In the genomic region with DNA sequence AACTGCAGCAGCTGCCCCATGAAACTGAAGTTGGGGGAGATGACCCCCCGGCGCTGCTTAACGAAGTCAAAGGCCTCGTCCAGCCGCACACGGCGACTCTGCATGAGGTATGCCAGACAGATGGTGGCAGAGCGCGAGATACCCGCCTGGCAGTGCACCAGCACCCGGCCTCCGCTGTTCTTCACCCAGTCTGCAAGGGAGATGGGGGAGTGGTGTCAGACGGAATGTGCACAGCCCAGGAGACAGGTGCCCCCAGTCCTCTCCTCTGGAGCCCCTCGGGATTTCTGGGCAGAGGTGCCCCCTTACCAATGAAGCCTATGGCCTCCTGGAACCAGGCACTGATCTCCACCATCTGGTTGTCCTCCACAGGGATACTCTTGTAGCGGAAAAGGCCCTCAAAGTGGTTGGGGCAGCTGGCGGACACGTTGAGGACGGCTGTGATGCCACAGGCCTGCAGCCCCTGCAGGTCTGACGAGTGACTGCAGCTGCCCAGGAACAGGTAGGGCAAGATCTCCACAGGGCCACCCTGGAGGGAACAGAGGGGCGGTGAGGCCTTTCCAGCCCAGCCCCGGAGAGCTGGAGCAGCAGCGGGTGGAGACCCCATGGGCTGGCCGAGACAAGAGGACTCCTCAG, we compare ENCODE assay signal across 8 cellular contexts. TPM values are rescaled to one million over a fixed set of nuclear protein-coding genes. Genes with fewer than 3 reads are reported as not detected.
A peak's percentile ranks its signal among the peaks of the same experiment; 100 is the strongest.
DNase-seq lines count a peak whose midpoint lies in the region; ATAC-seq, FAIRE-seq and TF ChIP-seq lines count a peak whose summit lies in the region.

No MANE protein-coding gene starts in this region.

- DNase-seq in GM06990 (ENCODE audit: extremely low read depth, insufficient read length) (peak; percentile 66), MG63 (no peak), iPS DF 6.9 (ENCODE audit: low read depth, low spot score) (no peak), AG08396 (ENCODE audit: low spot score) (no peak), HTR-8/SVneo (ENCODE audit: insufficient read length, low spot score) (no peak)
- peak; percentile 67 for DNase-seq in activated CD8-positive, alpha-beta memory T cell treated with anti-CD3 and anti-CD28 coated beads, Interleukin-2, amount 10 ng/mL, durations not matched to agents 7 days and 5 days
- DNase-seq in stimulated activated CD8-positive, alpha-beta memory T cell treated with anti-CD3 and anti-CD28 coated beads, Interleukin-12 subunit alpha, Interleukin-12 subunit beta, amount 100 ng/mL, for 4 hours (ENCODE audit: low read depth) = peak; percentile 23

- no peaks in the 10 kb centered on the region for H3K9me3 ChIP-seq in MG63
- no peaks in the 10 kb centered on the region for H3K9me3 ChIP-seq in iPS DF 6.9 (ENCODE audit: control insufficient read depth, insufficient read depth, low read length)

- ATAC-seq in activated CD8-positive, alpha-beta memory T cell treated with anti-CD3 and anti-CD28 coated beads, Interleukin-2, amount 10 ng/mL, durations not matched to agents 7 days and 5 days = no peak
- no peak for ATAC-seq in GM18909 (IDR thresholded peaks at IDR 0.05; ENCODE audit: poor library complexity, unreplicated experiment)

- H3K4me3 ChIP-seq in GM06990 (replicated peaks; ENCODE audit: low read depth, low read length) = peak overlapping the region; percentile 97
- H3K4me3 ChIP-seq in MG63 = peak overlapping the region; percentile 77
- H3K4me3 ChIP-seq in iPS DF 6.9 (ENCODE audit: low read length) = peak overlapping the region; percentile 55

- no peak overlapping the region for H3K27ac ChIP-seq in iPS DF 6.9 (ENCODE audit: low read length)

- TF ChIP-seq CTCF in GM06990 (IDR thresholded peaks at IDR 0.05; ENCODE audit: insufficient read depth, low read length, poor library complexity, severe bottlenecking) = peak; percentile 45

- CTCF ChIA-PET in activated CD8-positive, alpha-beta memory T cell treated with anti-CD3 and anti-CD28 coated beads, Interleukin-2, amount 10 ng/mL, durations not matched to agents 7 days and 5 days (lab: Charles Lee) = interaction anchor here (1.2 to 20.2 kb wide), 8 partner anchors 13 to 151 kb away, joined by 3 to 675 read pairs (median 8); a partner anchor contains a TSS

- no peaks in the 10 kb centered on the region for H3K9me3 Mint-ChIP-seq in activated CD8-positive, alpha-beta memory T cell treated with anti-CD3 and anti-CD28 coated beads, Interleukin-2, amount 10 ng/mL, durations not matched to agents 7 days and 5 days (ENCODE audit: low read depth)

- H3K36me3 ChIP-seq in GM06990 (ENCODE audit: control insufficient read depth, insufficient read depth, low read length) (peaks cover 18% of the 10 kb centered on the region), MG63 (peaks cover 21% of the 10 kb centered on the region), iPS DF 6.9 (ENCODE audit: control insufficient read depth, insufficient read depth, low read length) (peaks cover 3% of the 10 kb centered on the region; the same call in 1 of the 2 replicates)

- H3K4me1 ChIP-seq in iPS DF 6.9 (ENCODE audit: control insufficient read depth, insufficient read depth, low read length) = peaks cover 10% of the 10 kb centered on the region

- peak overlapping the region; percentile 84 for H3K4me3 Mint-ChIP-seq in activated CD8-positive, alpha-beta memory T cell treated with anti-CD3 and anti-CD28 coated beads, Interleukin-2, amount 10 ng/mL, durations not matched to agents 7 days and 5 days

- H3K27me3 ChIP-seq in GM06990 (replicated peaks; ENCODE audit: control insufficient read depth, insufficient read depth, low read length) = no peaks in the 10 kb centered on the region
- H3K27me3 ChIP-seq in MG63 = no peaks in the 10 kb centered on the region
- no peaks in the 10 kb centered on the region; the same call in 1 of the 2 replicates for H3K27me3 ChIP-seq in iPS DF 6.9 (ENCODE audit: control insufficient read depth, insufficient read depth, low read length)

- peak overlapping the region; percentile 88 for H3K27ac Mint-ChIP-seq in activated CD8-positive, alpha-beta memory T cell treated with anti-CD3 and anti-CD28 coated beads, Interleukin-2, amount 10 ng/mL, durations not matched to agents 7 days and 5 days

- peaks cover 18% of the 10 kb centered on the region for H3K36me3 Mint-ChIP-seq in activated CD8-positive, alpha-beta memory T cell treated with anti-CD3 and anti-CD28 coated beads, Interleukin-2, amount 10 ng/mL, durations not matched to agents 7 days and 5 days

- peaks cover 61% of the 10 kb centered on the region for H3K4me1 Mint-ChIP-seq in activated CD8-positive, alpha-beta memory T cell treated with anti-CD3 and anti-CD28 coated beads, Interleukin-2, amount 10 ng/mL, durations not matched to agents 7 days and 5 days

- no CpG with 5 or more reads among the region's 23 CpGs for WGBS in iPS DF 6.9 (ENCODE audit: insufficient coverage, insufficient read length)

- H3K27me3 Mint-ChIP-seq in activated CD8-positive, alpha-beta memory T cell treated with anti-CD3 and anti-CD28 coated beads, Interleukin-2, amount 10 ng/mL, durations not matched to agents 7 days and 5 days = no peaks in the 10 kb centered on the region

- FAIRE-seq in HTR-8/SVneo (lab: Jason Lieb, UNC) = no peak

RNA-seq across cellular contexts. Expression of a gene that starts 1.3 kb away (rescaled TPM):
- total RNA-seq in MG63 (2014; rRNA removed; shearing (Covaris generic); ENCODE audit: low replicate concordance) = 4.9 and 8.7 TPM in 2 replicates
- 10 to 100 TPM; 32.0 to 53.6 TPM for total RNA-seq in activated CD8-positive, alpha-beta memory T cell treated with anti-CD3 and anti-CD28 coated beads, Interleukin-2, amount 10 ng/mL, durations not matched to agents 7 days and 5 days

RNA-seq across cellular contexts. Expression of a gene that starts 5.7 kb away (rescaled TPM):
- not detected in 2 replicates for total RNA-seq in MG63 (2014; rRNA removed; shearing (Covaris generic); ENCODE audit: low replicate concordance)
- total RNA-seq in activated CD8-positive, alpha-beta memory T cell treated with anti-CD3 and anti-CD28 coated beads, Interleukin-2, amount 10 ng/mL, durations not matched to agents 7 days and 5 days = 1 to 10 TPM; 1.9 to 6.4 TPM

RNA-seq across cellular contexts. Expression of a gene that starts 27.6 kb away (rescaled TPM):
- total RNA-seq in MG63 (2014; rRNA removed; shearing (Covaris generic); ENCODE audit: low replicate concordance) = 0.03 TPM in 1 of 2 replicates, not detected in the other
- under 1 TPM; 0.09 to 0.15 TPM for total RNA-seq in activated CD8-positive, alpha-beta memory T cell treated with anti-CD3 and anti-CD28 coated beads, Interleukin-2, amount 10 ng/mL, durations not matched to agents 7 days and 5 days

Comparison
In these comparisons a context has a peak if more than half of its experiments do, and no peak if none do; other contexts are left out.
1. DNase-seq: peak in GM06990 (single experiment), activated CD8-positive, alpha-beta memory T cell treated with anti-CD3 and anti-CD28 coated beads, Interleukin-2, amount 10 ng/mL, durations not matched to agents 7 days and 5 days (single experiment) and stimulated activated CD8-positive, alpha-beta memory T cell treated with anti-CD3 and anti-CD28 coated beads, Interleukin-12 subunit alpha, Interleukin-12 subunit beta, amount 100 ng/mL, for 4 hours (single experiment); none in MG63 (single experiment), iPS DF 6.9 (single experiment), AG08396 (single experiment) and HTR-8/SVneo (single experiment).
2. Peak in every context shown above with its lines, with median percentiles within 50 percentile points of each other: H3K4me3 ChIP-seq.